ENCODE assay signal across 1 cellular context in the genomic region with DNA sequence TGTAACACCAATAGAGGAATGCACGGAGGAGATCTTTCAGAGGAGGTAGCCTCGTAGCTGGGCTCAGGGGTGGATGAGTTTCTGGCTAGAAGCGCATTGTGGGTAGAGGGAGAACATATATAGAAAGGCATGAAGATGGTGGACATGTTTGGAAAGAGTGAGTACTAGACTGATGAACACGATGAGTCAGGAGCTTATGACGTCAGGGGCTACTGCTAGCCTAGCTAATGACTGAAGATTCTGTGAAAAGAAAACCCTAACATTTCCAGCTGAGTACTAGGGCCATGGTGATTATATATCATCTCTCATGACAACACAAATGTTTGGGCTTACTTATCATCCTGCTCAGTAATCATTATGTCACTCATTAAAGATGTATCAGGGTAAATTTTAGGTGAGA.
A peak's percentile ranks its signal among the peaks of the same experiment; 100 is the strongest.
TF ChIP-seq lines count a peak whose summit lies in the region.

No MANE protein-coding gene starts in this region.

TF ChIP-seq in HepG2, 621 proteins besides CTCF, POLR2A, EP300 and RAD21:
- TF ChIP-seq BCL6 (CRISPR knock-in tag; IDR thresholded peaks at IDR 0.05) = no peak
- no peak for TF ChIP-seq ZBTB7A (CRISPR knock-in tag; IDR thresholded peaks at IDR 0.05)
- TF ChIP-seq PLRG1 (conservative IDR thresholded peaks at IDR 0.05) = no peak
- no peak for TF ChIP-seq TRIM24 (CRISPR knock-in tag; IDR thresholded peaks at IDR 0.05)
- TF ChIP-seq ZNF670 (CRISPR knock-in tag; IDR thresholded peaks at IDR 0.05; ENCODE audit: borderline replicate concordance) = no peak
- peak; percentile 94 for TF ChIP-seq CREB1 (IDR thresholded peaks at IDR 0.05)
- TF ChIP-seq CREB1 (CRISPR knock-in tag; IDR thresholded peaks at IDR 0.05) = no peak
- TF ChIP-seq, protein P1, sequence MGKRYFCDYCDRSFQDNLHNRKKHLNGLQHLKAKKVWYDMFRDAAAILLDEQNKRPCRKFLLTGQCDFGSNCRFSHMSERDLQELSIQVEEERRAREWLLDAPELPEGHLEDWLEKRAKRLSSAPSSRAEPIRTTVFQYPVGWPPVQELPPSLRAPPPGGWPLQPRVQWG (CRISPR knock-in tag; IDR thresholded peaks at IDR 0.05; ENCODE audit: borderline replicate concordance, low read depth) = no peak
- TF ChIP-seq POLR2AphosphoS2 (IDR thresholded peaks at IDR 0.05; ENCODE audit: low read depth, low read length) = no peak
- no peak for TF ChIP-seq KAT7 (CRISPR knock-in tag; IDR thresholded peaks at IDR 0.05; ENCODE audit: borderline replicate concordance)
- peak; percentile 20; the same call in 1 of the 2 replicates for TF ChIP-seq FOSL2 (CRISPR knock-in tag; IDR thresholded peaks at IDR 0.05)
- TF ChIP-seq, protein P2, sequence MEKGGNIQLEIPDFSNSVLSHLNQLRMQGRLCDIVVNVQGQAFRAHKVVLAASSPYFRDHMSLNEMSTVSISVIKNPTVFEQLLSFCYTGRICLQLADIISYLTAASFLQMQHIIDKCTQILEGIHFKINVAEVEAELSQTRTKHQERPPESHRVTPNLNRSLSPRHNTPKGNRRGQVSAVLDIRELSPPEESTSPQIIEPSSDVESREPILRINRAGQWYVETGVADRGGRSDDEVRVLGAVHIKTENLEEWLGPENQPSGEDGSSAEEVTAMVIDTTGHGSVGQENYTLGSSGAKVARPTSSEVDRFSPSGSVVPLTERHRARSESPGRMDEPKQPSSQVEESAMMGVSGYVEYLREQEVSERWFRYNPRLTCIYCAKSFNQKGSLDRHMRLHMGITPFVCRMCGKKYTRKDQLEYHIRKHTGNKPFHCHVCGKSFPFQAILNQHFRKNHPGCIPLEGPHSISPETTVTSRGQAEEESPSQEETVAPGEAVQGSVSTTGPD (CRISPR knock-in tag; IDR thresholded peaks at IDR 0.05) = no peak
- TF ChIP-seq ZNF788 (CRISPR knock-in tag; IDR thresholded peaks at IDR 0.05; ENCODE audit: borderline replicate concordance) = no peak
- no peak for TF ChIP-seq ZNF136 (CRISPR knock-in tag; IDR thresholded peaks at IDR 0.05; ENCODE audit: low read depth)
- TF ChIP-seq GZF1 (CRISPR knock-in tag; IDR thresholded peaks at IDR 0.05) = no peak
- TF ChIP-seq DNMT3B (CRISPR knock-in tag; conservative IDR thresholded peaks at IDR 0.05) = no peak
- TF ChIP-seq, protein P3, sequence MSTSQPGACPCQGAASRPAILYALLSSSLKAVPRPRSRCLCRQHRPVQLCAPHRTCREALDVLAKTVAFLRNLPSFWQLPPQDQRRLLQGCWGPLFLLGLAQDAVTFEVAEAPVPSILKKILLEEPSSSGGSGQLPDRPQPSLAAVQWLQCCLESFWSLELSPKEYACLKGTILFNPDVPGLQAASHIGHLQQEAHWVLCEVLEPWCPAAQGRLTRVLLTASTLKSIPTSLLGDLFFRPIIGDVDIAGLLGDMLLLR (CRISPR knock-in tag; IDR thresholded peaks at IDR 0.05) = no peak
- peak; percentile 90 for TF ChIP-seq ATF7 (IDR thresholded peaks at IDR 0.05)
- TF ChIP-seq ATF7 (CRISPR knock-in tag; IDR thresholded peaks at IDR 0.05) = no peak
- TF ChIP-seq TEAD2 (CRISPR knock-in tag; IDR thresholded peaks at IDR 0.05) = no peak
- TF ChIP-seq SNRNP70 (IDR thresholded peaks at IDR 0.05; ENCODE audit: low read depth, low read length) = no peak
- no peak for TF ChIP-seq YEATS2 (CRISPR knock-in tag; IDR thresholded peaks at IDR 0.05; ENCODE audit: borderline replicate concordance)
